Comparison of ENCODE assay signal across 11 cellular contexts in genomic region chr4:1570291-1571164, GRCh38.
"Had no signal": no experiment of that assay in that cellular context is flagged by ENCODE, and none has a peak within 500 bp of the region (broad histone marks: within the 10 kb centered on the region; RNA-seq: fewer than 3 reads in every experiment).

No MANE protein-coding gene starts in this region.

- H3K27ac Mint-ChIP-seq: activated naive CD8-positive, alpha-beta T cell treated with anti-CD3 and anti-CD28 coated beads for 36 hours; activated T-cell treated with anti-CD3 and anti-CD28 coated beads, Interleukin-2, amount 50 U/mL, for 24 hours; progenitor cell of endocrine pancreas; stimulated activated naive CD8-positive, alpha-beta T cell treated with anti-CD3 and anti-CD28 coated beads, Interleukin-15, Interleukin-2, amounts not matched to agents 100 ng/mL and 50 ng/mL, for 24 hours had no signal

- H3K4me3 Mint-ChIP-seq: activated naive CD8-positive, alpha-beta T cell treated with anti-CD3 and anti-CD28 coated beads for 36 hours; activated T-cell treated with anti-CD3 and anti-CD28 coated beads, Interleukin-2, amount 50 U/mL, for 24 hours; stimulated activated naive CD8-positive, alpha-beta T cell treated with anti-CD3 and anti-CD28 coated beads, Interleukin-15, Interleukin-2, amounts not matched to agents 100 ng/mL and 50 ng/mL, for 24 hours had no signal

- H3K4me3 ChIP-seq: breast epithelium, esophagus squamous epithelium had no signal

- H3K36me3 ChIP-seq: breast epithelium, esophagus squamous epithelium, upper lobe of left lung had no signal

- H3K9me3 Mint-ChIP-seq: activated naive CD8-positive, alpha-beta T cell treated with anti-CD3 and anti-CD28 coated beads for 36 hours; activated T-cell treated with anti-CD3 and anti-CD28 coated beads, Interleukin-2, amount 50 U/mL, for 24 hours; stimulated activated naive CD8-positive, alpha-beta T cell treated with anti-CD3 and anti-CD28 coated beads, Interleukin-15, Interleukin-2, amounts not matched to agents 100 ng/mL and 50 ng/mL, for 24 hours had no signal

- H3K27ac ChIP-seq: breast epithelium, esophagus squamous epithelium had no signal

- H3K27me3 Mint-ChIP-seq: stimulated activated naive CD8-positive, alpha-beta T cell treated with anti-CD3 and anti-CD28 coated beads, Interleukin-15, Interleukin-2, amounts not matched to agents 100 ng/mL and 50 ng/mL, for 24 hours had no signal

- DNase-seq: activated effector memory CD4-positive, alpha-beta T cell treated with anti-CD3 and anti-CD28 coated beads, Interleukin-2, amount 50 U/mL, for 16 hours; activated naive CD8-positive, alpha-beta T cell treated with anti-CD3 and anti-CD28 coated beads for 36 hours; activated T-cell treated with anti-CD3 and anti-CD28 coated beads, Interleukin-2, amount 50 U/mL, for 24 hours; anterior cingulate cortex; esophagus squamous epithelium; foreskin fibroblast; stimulated activated CD4-positive, alpha-beta T cell treated with anti-CD3 and anti-CD28 coated beads, Interleukin-4, amount 100 ng/mL, for 24 hours had no signal

- H3K9me3 ChIP-seq: breast epithelium, esophagus squamous epithelium, upper lobe of left lung had no signal

- H3K36me3 Mint-ChIP-seq: activated naive CD8-positive, alpha-beta T cell treated with anti-CD3 and anti-CD28 coated beads for 36 hours had no signal

- H3K4me1 ChIP-seq: breast epithelium, esophagus squamous epithelium had no signal
